ENCODE assay signal across 4 cellular contexts in genomic region chrX:153699784-153700371, GRCh38. TPM values are rescaled to one million over a fixed set of nuclear protein-coding genes. Genes with fewer than 3 reads are reported as not detected.
"Had no signal": no experiment of that assay in that cellular context is flagged by ENCODE, and none has a peak within 500 bp of the region (broad histone marks: within the 10 kb centered on the region; RNA-seq: fewer than 3 reads in every experiment).

No MANE protein-coding gene starts in this region.

RNA-seq across cellular contexts. Expression of gene PNCK, which starts 26.3 kb away (rescaled TPM):
- total RNA-seq: activated B cell treated with CpG ODN at 0.5 μM for 24 hours had no signal

RNA-seq across cellular contexts. Expression of gene DUSP9, which starts 52.9 kb away (rescaled TPM):
- total RNA-seq: activated B cell treated with CpG ODN at 0.5 μM for 24 hours, ascending aorta, T-helper 17 cell, thoracic aorta had no signal
